1 cellular context compared by ENCODE assay signal in the genomic region with DNA sequence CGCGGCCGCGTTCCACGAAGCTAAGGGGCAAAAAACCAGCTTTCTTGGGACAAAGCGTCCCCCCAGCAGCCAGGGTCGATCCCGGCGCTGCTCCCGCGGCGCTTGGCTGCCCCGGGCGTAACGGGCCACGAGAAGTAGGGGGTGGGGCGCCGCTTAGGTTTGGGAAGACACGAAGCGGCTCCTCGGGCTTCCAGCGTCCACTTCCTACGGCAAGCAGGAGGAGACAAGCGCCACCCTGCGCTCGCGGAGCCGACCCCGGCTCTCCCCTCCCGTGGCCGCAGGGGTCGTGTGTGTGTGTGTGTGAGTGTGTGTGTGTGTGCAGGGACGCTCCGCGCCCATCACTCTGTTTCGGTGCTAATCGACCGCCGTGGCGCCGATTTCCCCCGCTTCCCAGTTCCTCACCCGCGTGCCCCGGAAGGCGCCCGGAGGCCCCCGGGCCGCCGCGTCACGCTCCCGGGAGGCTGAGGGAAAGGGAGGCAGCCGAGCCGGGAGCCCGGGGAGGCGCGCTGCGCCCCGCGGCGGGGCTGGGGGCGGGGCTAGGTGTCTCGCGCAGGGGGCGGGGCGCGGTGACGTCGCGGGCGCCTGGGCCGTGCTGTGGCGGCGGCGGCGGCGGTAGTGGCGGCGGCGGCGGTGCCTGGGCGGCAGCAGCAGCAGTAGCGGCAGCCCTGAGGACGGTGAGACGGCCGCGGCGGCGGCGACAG.
TF ChIP-seq lines count a peak whose summit lies in the region.

ERC1 (plus strand) TSS at position 575 of the 701 bp plus-strand sequence. CDS start 36,681 bp downstream, outside the sequence.

TF ChIP-seq in K562, 482 proteins besides CTCF, POLR2A, EP300 and RAD21 (continued from another document and continues in another):
- TF ChIP-seq CHD7 (IDR thresholded peaks at IDR 0.05; ENCODE audit: low read depth, low read length) (no peak), NFXL1 (CRISPR knock-in tag; IDR thresholded peaks at IDR 0.05) (no peak), GTF2A2 (tag; IDR thresholded peaks at IDR 0.05) (no peak), ZMIZ1 (IDR thresholded peaks at IDR 0.05; ENCODE audit: low read depth in 2 of 2, low read length in 2 of 2) (no peak), CSDE1 (IDR thresholded peaks at IDR 0.05) (no peak; a peak in 1 of 4 replicates), ETV6 (IDR thresholded peaks at IDR 0.05; ENCODE audit: borderline replicate concordance in 1 of 2, low read depth in 2 of 2, low read length in 1 of 2) (no peak; a peak in 1 of 4 replicates), ETV6 (CRISPR knock-in tag; IDR thresholded peaks at IDR 0.05; ENCODE audit: borderline replicate concordance) (no peak), KDM1A (IDR thresholded peaks at IDR 0.05) (no peak), HMGXB4 (CRISPR knock-in tag; IDR thresholded peaks at IDR 0.05) (no peak), SMC3 (conservative IDR thresholded peaks at IDR 0.05; ENCODE audit: insufficient read depth, low read depth, low read length) (no peak), ZNF347 (CRISPR knock-in tag; IDR thresholded peaks at IDR 0.05; ENCODE audit: low read depth) (no peak), CCAR2 (IDR thresholded peaks at IDR 0.05; ENCODE audit: low read depth, low read length) (no peak), SMAD2 (IDR thresholded peaks at IDR 0.05; ENCODE audit: low read depth, low read length) (no peak), TGIF2 (CRISPR knock-in tag; IDR thresholded peaks at IDR 0.05) (no peak), PHF8 (IDR thresholded peaks at IDR 0.05; ENCODE audit: borderline replicate concordance, low read length) (peak; percentile 92), SAFB2 (IDR thresholded peaks at IDR 0.05; ENCODE audit: borderline replicate concordance, low read depth, low read length, severe bottlenecking) (no peak), RNF2 (IDR thresholded peaks at IDR 0.05) (no peak; the same call in 1 of the 2 replicates), BRCA1 (IDR thresholded peaks at IDR 0.05) (no peak), BRCA1 (CRISPR knock-in tag; IDR thresholded peaks at IDR 0.05) (no peak), ELF4 (CRISPR knock-in tag; IDR thresholded peaks at IDR 0.05) (peak; percentile 44; the same call in 1 of the 2 replicates), TAF9B (IDR thresholded peaks at IDR 0.05; ENCODE audit: partially characterized antibody) (peak; percentile 45), GATA2 (CRISPR knock-in tag; IDR thresholded peaks at IDR 0.05) (no peak), ZSCAN29 (IDR thresholded peaks at IDR 0.05) (no peak), ZNF316 (IDR thresholded peaks at IDR 0.05) (no peak), ZNF23 (CRISPR knock-in tag; IDR thresholded peaks at IDR 0.05) (no peak), E2F4 (CRISPR knock-in tag; IDR thresholded peaks at IDR 0.05; ENCODE audit: low read depth) (no peak)
- TF ChIP-seq, protein P1, sequence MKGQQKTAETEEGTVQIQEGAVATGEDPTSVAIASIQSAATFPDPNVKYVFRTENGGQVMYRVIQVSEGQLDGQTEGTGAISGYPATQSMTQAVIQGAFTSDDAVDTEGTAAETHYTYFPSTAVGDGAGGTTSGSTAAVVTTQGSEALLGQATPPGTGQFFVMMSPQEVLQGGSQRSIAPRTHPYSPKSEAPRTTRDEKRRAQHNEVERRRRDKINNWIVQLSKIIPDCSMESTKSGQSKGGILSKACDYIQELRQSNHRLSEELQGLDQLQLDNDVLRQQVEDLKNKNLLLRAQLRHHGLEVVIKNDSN (CRISPR knock-in tag; IDR thresholded peaks at IDR 0.05) = no peak
- TF ChIP-seq, protein P2, sequence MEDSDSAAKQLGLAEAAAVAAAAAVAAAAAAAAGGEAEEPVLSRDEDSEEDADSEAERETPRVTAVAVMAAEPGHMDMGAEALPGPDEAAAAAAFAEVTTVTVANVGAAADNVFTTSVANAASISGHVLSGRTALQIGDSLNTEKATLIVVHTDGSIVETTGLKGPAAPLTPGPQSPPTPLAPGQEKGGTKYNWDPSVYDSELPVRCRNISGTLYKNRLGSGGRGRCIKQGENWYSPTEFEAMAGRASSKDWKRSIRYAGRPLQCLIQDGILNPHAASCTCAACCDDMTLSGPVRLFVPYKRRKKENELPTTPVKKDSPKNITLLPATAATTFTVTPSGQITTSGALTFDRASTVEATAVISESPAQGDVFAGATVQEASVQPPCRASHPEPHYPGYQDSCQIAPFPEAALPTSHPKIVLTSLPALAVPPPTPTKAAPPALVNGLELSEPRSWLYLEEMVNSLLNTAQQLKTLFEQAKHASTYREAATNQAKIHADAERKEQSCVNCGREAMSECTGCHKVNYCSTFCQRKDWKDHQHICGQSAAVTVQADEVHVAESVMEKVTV (CRISPR knock-in tag; IDR thresholded peaks at IDR 0.05) = no peak
- TF ChIP-seq, protein P3, sequence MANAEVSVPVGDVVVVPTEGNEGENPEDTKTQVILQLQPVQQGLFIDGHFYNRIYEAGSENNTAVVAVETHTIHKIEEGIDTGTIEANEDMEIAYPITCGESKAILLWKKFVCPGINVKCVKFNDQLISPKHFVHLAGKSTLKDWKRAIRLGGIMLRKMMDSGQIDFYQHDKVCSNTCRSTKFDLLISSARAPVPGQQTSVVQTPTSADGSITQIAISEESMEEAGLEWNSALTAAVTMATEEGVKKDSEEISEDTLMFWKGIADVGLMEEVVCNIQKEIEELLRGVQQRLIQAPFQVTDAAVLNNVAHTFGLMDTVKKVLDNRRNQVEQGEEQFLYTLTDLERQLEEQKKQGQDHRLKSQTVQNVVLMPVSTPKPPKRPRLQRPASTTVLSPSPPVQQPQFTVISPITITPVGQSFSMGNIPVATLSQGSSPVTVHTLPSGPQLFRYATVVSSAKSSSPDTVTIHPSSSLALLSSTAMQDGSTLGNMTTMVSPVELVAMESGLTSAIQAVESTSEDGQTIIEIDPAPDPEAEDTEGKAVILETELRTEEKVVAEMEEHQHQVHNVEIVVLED (CRISPR knock-in tag; IDR thresholded peaks at IDR 0.05) = peak; percentile 52; the same call in 1 of the 2 replicates
- TF ChIP-seq, protein P4, sequence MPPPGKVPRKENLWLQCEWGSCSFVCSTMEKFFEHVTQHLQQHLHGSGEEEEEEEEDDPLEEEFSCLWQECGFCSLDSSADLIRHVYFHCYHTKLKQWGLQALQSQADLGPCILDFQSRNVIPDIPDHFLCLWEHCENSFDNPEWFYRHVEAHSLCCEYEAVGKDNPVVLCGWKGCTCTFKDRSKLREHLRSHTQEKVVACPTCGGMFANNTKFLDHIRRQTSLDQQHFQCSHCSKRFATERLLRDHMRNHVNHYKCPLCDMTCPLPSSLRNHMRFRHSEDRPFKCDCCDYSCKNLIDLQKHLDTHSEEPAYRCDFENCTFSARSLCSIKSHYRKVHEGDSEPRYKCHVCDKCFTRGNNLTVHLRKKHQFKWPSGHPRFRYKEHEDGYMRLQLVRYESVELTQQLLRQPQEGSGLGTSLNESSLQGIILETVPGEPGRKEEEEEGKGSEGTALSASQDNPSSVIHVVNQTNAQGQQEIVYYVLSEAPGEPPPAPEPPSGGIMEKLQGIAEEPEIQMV (tag; conservative IDR thresholded peaks at IDR 0.05; ENCODE audit: low read depth) = no peak
